1 cellular context compared by ENCODE assay signal in the genomic region with DNA sequence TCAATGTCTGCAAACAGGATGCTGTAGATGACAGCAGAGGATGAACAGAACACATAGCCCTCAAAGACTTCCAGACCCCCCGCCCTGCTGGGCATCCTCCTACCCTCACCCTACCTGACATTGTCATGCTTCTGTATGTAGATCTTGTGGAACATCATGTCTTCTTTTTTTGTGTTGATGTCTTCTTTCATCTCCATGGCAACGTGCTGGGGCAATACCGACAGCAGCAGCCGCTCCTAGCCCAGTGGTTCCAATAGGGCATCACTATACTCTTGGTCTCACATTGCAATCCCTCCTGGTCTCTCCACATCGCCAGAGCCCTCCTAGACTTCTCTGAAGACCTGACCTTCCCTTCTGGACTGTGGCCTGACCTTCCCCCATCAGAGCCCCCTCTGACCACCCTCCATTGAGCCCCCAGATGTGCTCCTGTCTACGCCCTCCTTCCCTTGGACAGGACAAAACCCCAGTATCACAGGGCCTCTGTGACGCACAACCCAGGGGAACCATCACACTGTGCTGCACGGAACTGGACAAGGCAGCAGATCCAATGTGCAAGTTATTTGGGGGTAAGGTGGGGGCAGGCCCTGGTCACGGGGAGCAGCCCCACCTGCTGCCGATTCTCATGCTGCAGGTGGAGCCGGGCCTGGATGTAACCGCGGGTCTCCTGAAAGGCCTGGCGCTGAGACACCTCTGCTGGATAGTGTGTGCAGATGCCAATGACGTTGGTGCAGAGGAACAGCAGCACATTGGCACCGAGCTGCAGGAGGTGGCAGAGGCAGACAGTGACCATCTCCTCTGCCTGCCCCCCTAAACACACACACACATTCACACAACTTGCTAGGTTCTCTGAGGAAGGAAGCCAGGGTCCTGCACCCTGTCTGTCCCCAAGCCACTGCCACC.
TF ChIP-seq lines count a peak whose summit lies in the region.

No MANE protein-coding gene starts in this region.

TF ChIP-seq in GM12891, 5 proteins besides CTCF, POLR2A, EP300 and RAD21:
- TF ChIP-seq SPI1 (IDR thresholded peaks at IDR 0.05; ENCODE audit: low read depth, low read length): no peak
- TF ChIP-seq POU2F2 (IDR thresholded peaks at IDR 0.05; ENCODE audit: low read depth, low read length): no peak
- no peak for TF ChIP-seq TAF1 (IDR thresholded peaks at IDR 0.05; ENCODE audit: low read depth, low read length)
- TF ChIP-seq POLR2AphosphoS5 (IDR thresholded peaks at IDR 0.05; ENCODE audit: low read depth, low read length): no peak
- TF ChIP-seq PAX5 (IDR thresholded peaks at IDR 0.05; ENCODE audit: insufficient read depth, low read length, severe bottlenecking): no peak
